1 cellular context compared by ENCODE assay signal in the genomic region with DNA sequence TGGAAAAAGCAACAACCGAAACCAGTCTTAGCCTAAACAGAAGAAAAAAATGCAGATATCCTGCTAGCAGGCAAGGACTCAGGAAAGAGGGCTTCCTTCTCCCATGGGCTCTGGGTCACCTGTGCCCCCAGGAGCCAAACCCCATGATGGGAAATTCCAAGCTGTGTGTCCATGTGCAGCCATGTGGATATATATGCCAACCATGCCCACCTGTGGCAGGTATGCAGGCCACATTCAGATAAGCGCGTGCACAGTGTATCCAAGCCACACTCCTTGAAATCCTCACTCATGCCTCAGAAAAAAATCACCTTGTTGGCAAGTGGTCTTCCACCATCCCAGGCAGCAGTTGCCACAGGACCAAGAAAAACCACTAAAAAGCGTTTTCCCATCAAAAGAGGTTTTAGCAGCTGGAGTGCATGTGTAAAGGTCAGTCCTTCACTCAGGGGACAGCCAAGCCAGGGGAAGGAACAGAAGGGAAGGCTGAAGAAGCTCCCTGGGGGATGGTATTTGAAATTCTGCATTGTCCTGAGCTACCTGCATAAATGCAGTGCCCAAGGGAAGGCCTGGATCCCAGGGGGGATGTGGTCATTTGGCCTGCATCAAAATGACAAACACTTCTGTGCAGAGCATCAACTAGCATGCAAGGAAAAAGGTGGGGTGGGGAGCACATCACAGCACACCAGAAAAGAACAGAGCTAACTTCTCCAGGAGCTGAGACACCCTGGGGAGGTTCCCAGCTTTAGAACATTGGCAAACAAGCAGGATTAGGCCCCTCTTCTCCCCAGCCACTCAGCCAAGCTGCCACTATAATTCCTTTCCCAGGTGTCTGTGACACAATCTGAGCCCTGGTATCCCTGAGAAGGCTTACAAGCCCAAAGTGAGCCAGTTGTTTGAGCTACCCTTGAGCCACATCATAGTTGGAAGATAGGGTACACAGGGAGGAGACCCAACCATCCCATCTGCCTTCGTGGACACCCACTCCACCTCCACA.
TF ChIP-seq lines count a peak whose summit lies in the region.

No MANE protein-coding gene starts in this region.

TF ChIP-seq in H1, 55 proteins besides CTCF, POLR2A, EP300 and RAD21:
- TF ChIP-seq, protein P1, sequence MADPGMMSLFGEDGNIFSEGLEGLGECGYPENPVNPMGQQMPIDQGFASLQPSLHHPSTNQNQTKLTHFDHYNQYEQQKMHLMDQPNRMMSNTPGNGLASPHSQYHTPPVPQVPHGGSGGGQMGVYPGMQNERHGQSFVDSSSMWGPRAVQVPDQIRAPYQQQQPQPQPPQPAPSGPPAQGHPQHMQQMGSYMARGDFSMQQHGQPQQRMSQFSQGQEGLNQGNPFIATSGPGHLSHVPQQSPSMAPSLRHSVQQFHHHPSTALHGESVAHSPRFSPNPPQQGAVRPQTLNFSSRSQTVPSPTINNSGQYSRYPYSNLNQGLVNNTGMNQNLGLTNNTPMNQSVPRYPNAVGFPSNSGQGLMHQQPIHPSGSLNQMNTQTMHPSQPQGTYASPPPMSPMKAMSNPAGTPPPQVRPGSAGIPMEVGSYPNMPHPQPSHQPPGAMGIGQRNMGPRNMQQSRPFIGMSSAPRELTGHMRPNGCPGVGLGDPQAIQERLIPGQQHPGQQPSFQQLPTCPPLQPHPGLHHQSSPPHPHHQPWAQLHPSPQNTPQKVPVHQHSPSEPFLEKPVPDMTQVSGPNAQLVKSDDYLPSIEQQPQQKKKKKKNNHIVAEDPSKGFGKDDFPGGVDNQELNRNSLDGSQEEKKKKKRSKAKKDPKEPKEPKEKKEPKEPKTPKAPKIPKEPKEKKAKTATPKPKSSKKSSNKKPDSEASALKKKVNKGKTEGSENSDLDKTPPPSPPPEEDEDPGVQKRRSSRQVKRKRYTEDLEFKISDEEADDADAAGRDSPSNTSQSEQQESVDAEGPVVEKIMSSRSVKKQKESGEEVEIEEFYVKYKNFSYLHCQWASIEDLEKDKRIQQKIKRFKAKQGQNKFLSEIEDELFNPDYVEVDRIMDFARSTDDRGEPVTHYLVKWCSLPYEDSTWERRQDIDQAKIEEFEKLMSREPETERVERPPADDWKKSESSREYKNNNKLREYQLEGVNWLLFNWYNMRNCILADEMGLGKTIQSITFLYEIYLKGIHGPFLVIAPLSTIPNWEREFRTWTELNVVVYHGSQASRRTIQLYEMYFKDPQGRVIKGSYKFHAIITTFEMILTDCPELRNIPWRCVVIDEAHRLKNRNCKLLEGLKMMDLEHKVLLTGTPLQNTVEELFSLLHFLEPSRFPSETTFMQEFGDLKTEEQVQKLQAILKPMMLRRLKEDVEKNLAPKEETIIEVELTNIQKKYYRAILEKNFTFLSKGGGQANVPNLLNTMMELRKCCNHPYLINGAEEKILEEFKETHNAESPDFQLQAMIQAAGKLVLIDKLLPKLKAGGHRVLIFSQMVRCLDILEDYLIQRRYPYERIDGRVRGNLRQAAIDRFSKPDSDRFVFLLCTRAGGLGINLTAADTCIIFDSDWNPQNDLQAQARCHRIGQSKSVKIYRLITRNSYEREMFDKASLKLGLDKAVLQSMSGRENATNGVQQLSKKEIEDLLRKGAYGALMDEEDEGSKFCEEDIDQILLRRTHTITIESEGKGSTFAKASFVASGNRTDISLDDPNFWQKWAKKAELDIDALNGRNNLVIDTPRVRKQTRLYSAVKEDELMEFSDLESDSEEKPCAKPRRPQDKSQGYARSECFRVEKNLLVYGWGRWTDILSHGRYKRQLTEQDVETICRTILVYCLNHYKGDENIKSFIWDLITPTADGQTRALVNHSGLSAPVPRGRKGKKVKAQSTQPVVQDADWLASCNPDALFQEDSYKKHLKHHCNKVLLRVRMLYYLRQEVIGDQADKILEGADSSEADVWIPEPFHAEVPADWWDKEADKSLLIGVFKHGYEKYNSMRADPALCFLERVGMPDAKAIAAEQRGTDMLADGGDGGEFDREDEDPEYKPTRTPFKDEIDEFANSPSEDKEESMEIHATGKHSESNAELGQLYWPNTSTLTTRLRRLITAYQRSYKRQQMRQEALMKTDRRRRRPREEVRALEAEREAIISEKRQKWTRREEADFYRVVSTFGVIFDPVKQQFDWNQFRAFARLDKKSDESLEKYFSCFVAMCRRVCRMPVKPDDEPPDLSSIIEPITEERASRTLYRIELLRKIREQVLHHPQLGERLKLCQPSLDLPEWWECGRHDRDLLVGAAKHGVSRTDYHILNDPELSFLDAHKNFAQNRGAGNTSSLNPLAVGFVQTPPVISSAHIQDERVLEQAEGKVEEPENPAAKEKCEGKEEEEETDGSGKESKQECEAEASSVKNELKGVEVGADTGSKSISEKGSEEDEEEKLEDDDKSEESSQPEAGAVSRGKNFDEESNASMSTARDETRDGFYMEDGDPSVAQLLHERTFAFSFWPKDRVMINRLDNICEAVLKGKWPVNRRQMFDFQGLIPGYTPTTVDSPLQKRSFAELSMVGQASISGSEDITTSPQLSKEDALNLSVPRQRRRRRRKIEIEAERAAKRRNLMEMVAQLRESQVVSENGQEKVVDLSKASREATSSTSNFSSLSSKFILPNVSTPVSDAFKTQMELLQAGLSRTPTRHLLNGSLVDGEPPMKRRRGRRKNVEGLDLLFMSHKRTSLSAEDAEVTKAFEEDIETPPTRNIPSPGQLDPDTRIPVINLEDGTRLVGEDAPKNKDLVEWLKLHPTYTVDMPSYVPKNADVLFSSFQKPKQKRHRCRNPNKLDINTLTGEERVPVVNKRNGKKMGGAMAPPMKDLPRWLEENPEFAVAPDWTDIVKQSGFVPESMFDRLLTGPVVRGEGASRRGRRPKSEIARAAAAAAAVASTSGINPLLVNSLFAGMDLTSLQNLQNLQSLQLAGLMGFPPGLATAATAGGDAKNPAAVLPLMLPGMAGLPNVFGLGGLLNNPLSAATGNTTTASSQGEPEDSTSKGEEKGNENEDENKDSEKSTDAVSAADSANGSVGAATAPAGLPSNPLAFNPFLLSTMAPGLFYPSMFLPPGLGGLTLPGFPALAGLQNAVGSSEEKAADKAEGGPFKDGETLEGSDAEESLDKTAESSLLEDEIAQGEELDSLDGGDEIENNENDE (IDR thresholded peaks at IDR 0.05; ENCODE audit: insufficient replicate concordance, low read length): no peak
- no peak for TF ChIP-seq YY1 (IDR thresholded peaks at IDR 0.05; ENCODE audit: low read depth, low read length)
- no peak for TF ChIP-seq SIN3A (conservative IDR thresholded peaks at IDR 0.05 in 1 of 2, IDR thresholded peaks at IDR 0.05 in 1 of 2; ENCODE audit: low read depth in 1 of 2, low read length in 2 of 2)
